Comparison of ENCODE assay signal across 29 cellular contexts in the genomic region with DNA sequence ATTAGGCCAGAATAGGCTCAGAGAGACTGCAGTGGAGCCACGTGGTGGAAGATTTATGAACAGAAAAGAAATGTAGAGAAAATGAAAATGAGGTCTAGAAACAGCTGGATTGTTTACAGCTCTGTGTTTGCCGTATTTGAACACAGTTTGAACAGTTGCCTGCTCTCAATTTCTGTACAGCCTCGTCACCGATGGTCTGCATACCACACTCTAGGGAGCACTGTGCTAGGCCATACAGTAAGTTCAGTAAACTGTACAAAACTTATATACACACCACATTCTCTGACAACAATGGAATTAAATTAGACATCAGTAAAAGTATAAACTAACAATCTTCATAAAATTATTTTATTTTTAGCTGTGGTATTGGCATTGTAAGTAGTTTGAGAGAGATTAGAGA. TPM values are rescaled to one million over a fixed set of nuclear protein-coding genes. Genes with fewer than 3 reads are reported as not detected.
"Had no signal": no experiment of that assay in that cellular context is flagged by ENCODE, and none has a peak within 500 bp of the region (broad histone marks: within the 10 kb centered on the region; RNA-seq: fewer than 3 reads in every experiment).

No MANE protein-coding gene starts in this region.

- H3K4me1 ChIP-seq: adrenal gland, foreskin keratinocyte, gastrocnemius medialis had no signal

- DNase-seq: activated CD4-positive, alpha-beta memory T cell treated with anti-CD3 and anti-CD28 coated beads for 36 hours; activated CD4-positive, alpha-beta T cell treated with anti-CD3 and anti-CD28 coated beads for 36 hours; activated CD4-positive, alpha-beta T cell treated with anti-CD3 and anti-CD28 coated beads, Interleukin-2, amount 10 ng/mL, durations not matched to agents 24 days and 14 days; activated CD4-positive, CD25-positive, alpha-beta regulatory T cell; activated CD4-positive, CD25-positive, alpha-beta regulatory T cell treated with anti-CD3 and anti-CD28 coated beads, Interleukin-2, amount 50 U/mL, for 72 hours; activated CD8-positive, alpha-beta memory T cell treated with anti-CD3 and anti-CD28 coated beads, Interleukin-2, amount 10 ng/mL, durations not matched to agents 7 days and 5 days; activated CD8-positive, alpha-beta memory T cell treated with anti-CD3 and anti-CD28 coated beads, Interleukin-2, amount 50 U/mL, for 4 hours; activated CD8-positive, alpha-beta T cell treated with anti-CD3 and anti-CD28 coated beads, Interleukin-2, amount 10 ng/mL, durations not matched to agents 7 days and 5 days; activated effector memory CD4-positive, alpha-beta T cell treated with anti-CD3 and anti-CD28 coated beads, Interleukin-2, amount 50 U/mL, for 16 hours; activated naive CD4-positive, alpha-beta T cell treated with anti-CD3 and anti-CD28 coated beads for 36 hours; activated naive CD8-positive, alpha-beta T cell treated with anti-CD3 and anti-CD28 coated beads for 36 hours; activated naive CD8-positive, alpha-beta T cell treated with anti-CD3 and anti-CD28 coated beads, Interleukin-2, amount 50 U/mL, for 24 hours; activated T-cell treated with anti-CD3 and anti-CD28 coated beads, Interleukin-2, amount 50 U/mL, for 1 hour; activated T-cell treated with anti-CD3 and anti-CD28 coated beads, Interleukin-2, amount 50 U/mL, for 48 hours; adrenal gland; amygdala; aorta; body of pancreas; caudate nucleus; cortex of kidney; effector CD8-positive, alpha-beta T cell; foreskin keratinocyte; gastrocnemius medialis; glutamatergic neuron; heart left ventricle; T-helper 2 cell had no signal

- ATAC-seq: activated CD4-positive, alpha-beta T cell treated with anti-CD3 and anti-CD28 coated beads for 36 hours; activated CD8-positive, alpha-beta memory T cell treated with anti-CD3 and anti-CD28 coated beads, Interleukin-2, amount 10 ng/mL, durations not matched to agents 7 days and 5 days; activated CD8-positive, alpha-beta T cell treated with anti-CD3 and anti-CD28 coated beads, Interleukin-2, amount 10 ng/mL, durations not matched to agents 7 days and 5 days; activated naive CD8-positive, alpha-beta T cell treated with anti-CD3 and anti-CD28 coated beads, Interleukin-2, amount 50 U/mL, for 24 hours; body of pancreas; foreskin keratinocyte; gastrocnemius medialis; heart left ventricle had no signal

- H3K36me3 ChIP-seq: adrenal gland, gastrocnemius medialis, heart left ventricle had no signal

- H3K27me3 ChIP-seq: adrenal gland, body of pancreas, gastrocnemius medialis had no signal

- H3K4me3 ChIP-seq: adrenal gland, body of pancreas, gastrocnemius medialis, heart left ventricle had no signal

- H3K27ac ChIP-seq: adrenal gland, body of pancreas, epithelial cell of prostate, foreskin keratinocyte, gastrocnemius medialis, heart left ventricle had no signal

- H3K9me3 ChIP-seq: adrenal gland, body of pancreas, gastrocnemius medialis had no signal

RNA-seq across cellular contexts. Expression of gene CYP2E1, which starts 11.1 kb away (rescaled TPM):
- total RNA-seq: activated naive CD8-positive, alpha-beta T cell treated with anti-CD3 and anti-CD28 coated beads for 36 hours; dermis microvascular lymphatic vessel endothelial cell; endothelial cell of umbilical vein had no signal

RNA-seq across cellular contexts. Expression of gene SYCE1, which starts 49.3 kb away (rescaled TPM):
- total RNA-seq: dermis microvascular lymphatic vessel endothelial cell, endothelial cell of umbilical vein had no signal
- polyA plus RNA-seq: endothelial cell of umbilical vein, foreskin keratinocyte had no signal
